Comparison of ENCODE assay signal across 10 cellular contexts in genomic region chr10:103696094-103696410, GRCh38.
DNase-seq lines count a peak whose midpoint lies in the region; ATAC-seq, FAIRE-seq and TF ChIP-seq lines count a peak whose summit lies in the region.
"Had no signal": no experiment of that assay in that cellular context is flagged by ENCODE, and none has a peak within 500 bp of the region (broad histone marks: within the 10 kb centered on the region; RNA-seq: fewer than 3 reads in every experiment).

No MANE protein-coding gene starts in this region.

- in situ Hi-C loops in HepG2 (cut with HindIII; ENCODE audit: extremely low pct_ligation_motif_present, low pct_unique_long_range_greater_than_20kb) = no loop called here

- CTCF ChIA-PET in activated CD4-positive, alpha-beta memory T cell treated with anti-CD3 and anti-CD28 coated beads, Interleukin-2, amount 10 ng/mL, durations not matched to agents 7 days and 5 days (lab: Charles Lee) = interaction anchor here (0.6 to 4.1 kb wide), 12 partner anchors 10 to 426 kb away, joined by 3 to 45 read pairs (median 4); partner anchors contain the start of genes SFR1 and SH3PXD2A
- CTCF ChIA-PET in HepG2 (lab: Yijun Ruan, JAX; ENCODE audit: low intra/inter-chr PET ratio, low total read pairs) = no interaction called here

- H3K9ac ChIP-seq in HepG2 (ENCODE audit: insufficient read depth, low read depth, low read length) = no peak overlapping the region

- H2AFZ ChIP-seq in HepG2 (ENCODE audit: low read length) = no peak overlapping the region

- H3K27ac Mint-ChIP-seq in stimulated activated naive CD8-positive, alpha-beta T cell treated with anti-CD3 and anti-CD28 coated beads, Interleukin-15, Interleukin-2, amounts not matched to agents 100 ng/mL and 50 ng/mL, for 24 hours = peak overlapping the region; percentile 21
- peak overlapping the region; percentile 75 for H3K27ac Mint-ChIP-seq in activated CD4-positive, alpha-beta memory T cell treated with anti-CD3 and anti-CD28 coated beads, Interleukin-2, amount 10 ng/mL, durations not matched to agents 7 days and 5 days

- H3K4me1 Mint-ChIP-seq in stimulated activated naive CD8-positive, alpha-beta T cell treated with anti-CD3 and anti-CD28 coated beads, Interleukin-15, Interleukin-2, amounts not matched to agents 100 ng/mL and 50 ng/mL, for 24 hours (ENCODE audit: low read depth) = peaks cover 27% of the 10 kb centered on the region
- peaks cover 53% of the 10 kb centered on the region for H3K4me1 Mint-ChIP-seq in activated CD4-positive, alpha-beta memory T cell treated with anti-CD3 and anti-CD28 coated beads, Interleukin-2, amount 10 ng/mL, durations not matched to agents 7 days and 5 days

- no peaks in the 10 kb centered on the region for H3K9me3 Mint-ChIP-seq in stimulated activated naive CD8-positive, alpha-beta T cell treated with anti-CD3 and anti-CD28 coated beads, Interleukin-15, Interleukin-2, amounts not matched to agents 100 ng/mL and 50 ng/mL, for 24 hours
- H3K9me3 Mint-ChIP-seq in activated CD4-positive, alpha-beta memory T cell treated with anti-CD3 and anti-CD28 coated beads, Interleukin-2, amount 10 ng/mL, durations not matched to agents 7 days and 5 days = no peaks in the 10 kb centered on the region

- H3K4me2 ChIP-seq in HepG2 (ENCODE audit: low read depth, low read length) = no peak overlapping the region

- H3K4me3 ChIP-seq in HepG2 (replicated peaks in 1 of 3; ENCODE audit: insufficient read depth in 1 of 3, low read depth in 2 of 3, low read length in 3 of 3) = no peak overlapping the region

- no peaks in the 10 kb centered on the region for H3K27me3 ChIP-seq in layer of hippocampus (ENCODE audit: control insufficient read depth, insufficient read depth, low read length)
- H3K27me3 ChIP-seq in HepG2 (ENCODE audit: control insufficient read depth in 1 of 2, insufficient read depth in 2 of 2, low read length in 2 of 2) = no peaks in the 10 kb centered on the region

- H3K36me3 ChIP-seq in HepG2 (replicated peaks in 1 of 2; ENCODE audit: control insufficient read depth in 1 of 2, insufficient read depth in 2 of 2, low read length in 2 of 2) = peaks cover 13 to 45% of the 10 kb centered on the region in 2 experiments; a peak in 4 of 5 replicates

- peaks cover 18% of the 10 kb centered on the region for H3K4me1 ChIP-seq in HepG2 (ENCODE audit: insufficient read depth, low read length)

- H3K27me3 Mint-ChIP-seq in stimulated activated naive CD8-positive, alpha-beta T cell treated with anti-CD3 and anti-CD28 coated beads, Interleukin-15, Interleukin-2, amounts not matched to agents 100 ng/mL and 50 ng/mL, for 24 hours = peaks cover 4% of the 10 kb centered on the region
- H3K27me3 Mint-ChIP-seq in activated CD4-positive, alpha-beta memory T cell treated with anti-CD3 and anti-CD28 coated beads, Interleukin-2, amount 10 ng/mL, durations not matched to agents 7 days and 5 days = no peaks in the 10 kb centered on the region

- no peak for FAIRE-seq in HepG2 (lab: Jason Lieb, UNC)

- no peaks in the 10 kb centered on the region for H3K9me3 ChIP-seq in HepG2 (ENCODE audit: low read length)

- TF ChIP-seq POLR2A in HepG2 (IDR thresholded peaks at IDR 0.05; ENCODE audit: insufficient read depth in 1 of 2, low read depth in 2 of 2, low read length in 2 of 2) = no peak

- TF ChIP-seq CTCF in HepG2 (CRISPR knock-in tag; IDR thresholded peaks at IDR 0.05) (no peak), GM20000 (IDR thresholded peaks at IDR 0.05; ENCODE audit: extremely low read depth, missing control alignments) (no peak)

- 92% methylated on average over 2 of the region's 5 CpGs for WGBS in HepG2 (ENCODE audit: low lambda C conversion rate)

- DNase-seq in stimulated activated naive CD8-positive, alpha-beta T cell treated with anti-CD3 and anti-CD28 coated beads, Interleukin-15, Interleukin-2, amounts not matched to agents 100 U/mL and 50 U/mL, for 24 hours = no peak
- DNase-seq in activated CD4-positive, alpha-beta memory T cell treated with anti-CD3 and anti-CD28 coated beads, Interleukin-2, amount 10 ng/mL, durations not matched to agents 7 days and 5 days = no peak
- DNase-seq in kidney glomerular epithelial cell (lab: John Stamatoyannopoulos, UW) (no peak), posterior vena cava (ENCODE audit: low spot score) (no peak), HepG2 (ENCODE audit: low spot score) (no peak), GM20000 (ENCODE audit: low spot score) (no peak)
- DNase-seq: DMS 273 treated with DMSO at 0.1 percent for 48 hours, NCI-H446 had no signal

- H3K36me3 Mint-ChIP-seq in stimulated activated naive CD8-positive, alpha-beta T cell treated with anti-CD3 and anti-CD28 coated beads, Interleukin-15, Interleukin-2, amounts not matched to agents 100 ng/mL and 50 ng/mL, for 24 hours (ENCODE audit: low read depth) = no peaks in the 10 kb centered on the region
- H3K36me3 Mint-ChIP-seq in activated CD4-positive, alpha-beta memory T cell treated with anti-CD3 and anti-CD28 coated beads, Interleukin-2, amount 10 ng/mL, durations not matched to agents 7 days and 5 days (ENCODE audit: low read depth) = no peaks in the 10 kb centered on the region

- no TSS peak for BruUV-seq in HepG2 (replicated peaks; lab: Mats Ljungman, UMichigan)

- no peaks in the 10 kb centered on the region for H3K79me2 ChIP-seq in HepG2 (ENCODE audit: insufficient read depth, low read length)

- H4K20me1 ChIP-seq in HepG2 (ENCODE audit: insufficient read depth, low read length) = peaks cover 7% of the 10 kb centered on the region; the same call in 1 of the 2 replicates

- TF ChIP-seq RAD21 in HepG2 (CRISPR knock-in tag; IDR thresholded peaks at IDR 0.05) = no peak

- POLR2A ChIA-PET in activated CD4-positive, alpha-beta memory T cell treated with anti-CD3 and anti-CD28 coated beads, Interleukin-2, amount 10 ng/mL, durations not matched to agents 7 days and 5 days (lab: Charles Lee) = interaction anchor here (0.7 to 1.5 kb wide), 8 partner anchors 10 to 426 kb away, joined by 3 to 6 read pairs (median 4); partner anchors contain the start of genes SFR1 and STN1
- POLR2A ChIA-PET in HepG2 (lab: Yijun Ruan, JAX) = no interaction called here

- peak overlapping the region; percentile 98 for H3K27ac ChIP-seq in layer of hippocampus (ENCODE audit: low read depth, low read length)
- no peak overlapping the region for H3K27ac ChIP-seq in HepG2 (ENCODE audit: extremely low read length, insufficient read depth, low read length)

- ATAC-seq in stimulated activated naive CD8-positive, alpha-beta T cell treated with anti-CD3 and anti-CD28 coated beads, Interleukin-15, Interleukin-2, amounts not matched to agents 100 U/mL and 50 U/mL, for 24 hours = no peak
- no peak for ATAC-seq in HepG2

- no peak for TF ChIP-seq EP300 in HepG2 (IDR thresholded peaks at IDR 0.05; ENCODE audit: low read depth in 2 of 2, low read length in 2 of 2)
- TF ChIP-seq EP300 in HepG2 (CRISPR knock-in tag; IDR thresholded peaks at IDR 0.05; ENCODE audit: borderline replicate concordance) = no peak

- intact Hi-C loops in posterior vena cava (cut with DNase I) (loop anchor here in 1 of 2 donors (5.0 kb wide), 1 partner anchor 1759 kb away; no protein-coding TSS in a partner anchor), HepG2 (cut with micrococcal nuclease; ENCODE audit: unreplicated experiment) (no loop called here)

- H3K4me3 Mint-ChIP-seq in stimulated activated naive CD8-positive, alpha-beta T cell treated with anti-CD3 and anti-CD28 coated beads, Interleukin-15, Interleukin-2, amounts not matched to agents 100 ng/mL and 50 ng/mL, for 24 hours = peak overlapping the region; percentile 0
- peak overlapping the region; percentile 54 for H3K4me3 Mint-ChIP-seq in activated CD4-positive, alpha-beta memory T cell treated with anti-CD3 and anti-CD28 coated beads, Interleukin-2, amount 10 ng/mL, durations not matched to agents 7 days and 5 days

TF ChIP-seq in HepG2, 621 proteins besides CTCF, POLR2A, EP300 and RAD21 (continues in another document):
- TF ChIP-seq SKIL (CRISPR knock-in tag; IDR thresholded peaks at IDR 0.05; ENCODE audit: borderline replicate concordance) = no peak
- no peak for TF ChIP-seq ZNF432 (CRISPR knock-in tag; IDR thresholded peaks at IDR 0.05; ENCODE audit: borderline replicate concordance)
- no peak for TF ChIP-seq ZNF468 (CRISPR knock-in tag; IDR thresholded peaks at IDR 0.05)
- no peak for TF ChIP-seq ZNF619 (CRISPR knock-in tag; IDR thresholded peaks at IDR 0.05)
- no peak for TF ChIP-seq CBX5 (CRISPR knock-in tag; IDR thresholded peaks at IDR 0.05; ENCODE audit: borderline replicate concordance)
- no peak for TF ChIP-seq ZNF7 (CRISPR knock-in tag; IDR thresholded peaks at IDR 0.05)
- TF ChIP-seq AGO1 (IDR thresholded peaks at IDR 0.05; ENCODE audit: low read depth, low read length, poor library complexity, severe bottlenecking) = no peak
- no peak for TF ChIP-seq ZNF652 (CRISPR knock-in tag; IDR thresholded peaks at IDR 0.05; ENCODE audit: borderline replicate concordance, low read depth)
- TF ChIP-seq NR1H2 (CRISPR knock-in tag; IDR thresholded peaks at IDR 0.05; ENCODE audit: borderline replicate concordance, low read depth) = no peak
- no peak for TF ChIP-seq NFE2L2 (IDR thresholded peaks at IDR 0.05; ENCODE audit: low read length)
